26 cellular contexts compared by ENCODE assay signal in genomic region chr5:167081561-167081960, GRCh38.
"Had no signal": no experiment of that assay in that cellular context is flagged by ENCODE, and none has a peak within 500 bp of the region (broad histone marks: within the 10 kb centered on the region; RNA-seq: fewer than 3 reads in every experiment).

No MANE protein-coding gene starts in this region.

- H3K36me3 Mint-ChIP-seq: naive B cell; natural killer cell treated with Interleukin-12 subunit alpha and Interleukin-12 subunit beta and Interleukin-15 and Interleukin-18, amount 100 ng/mL, for 72 hours; stimulated activated naive B cell treated with anti-CD40 and anti-IgM and Interleukin-4, amounts not matched to agents 10 μg/mL and 1 μg/mL and 100 μg/mL, for 72 hours had no signal

- H3K27ac Mint-ChIP-seq: naive B cell; natural killer cell treated with Interleukin-12 subunit alpha and Interleukin-12 subunit beta and Interleukin-15 and Interleukin-18, amount 100 ng/mL, for 72 hours; stimulated activated naive B cell treated with anti-CD40 and anti-IgM and Interleukin-4, amounts not matched to agents 10 μg/mL and 1 μg/mL and 100 μg/mL, for 72 hours; stimulated activated naive CD8-positive, alpha-beta T cell treated with anti-CD3 and anti-CD28 coated beads, Interleukin-15, Interleukin-2, amounts not matched to agents 100 ng/mL and 50 ng/mL, for 24 hours had no signal

- H3K9me3 Mint-ChIP-seq: natural killer cell treated with Interleukin-12 subunit alpha and Interleukin-12 subunit beta and Interleukin-15 and Interleukin-18, amount 100 ng/mL, for 72 hours; stimulated activated naive B cell treated with anti-CD40 and anti-IgM and Interleukin-4, amounts not matched to agents 10 μg/mL and 1 μg/mL and 100 μg/mL, for 72 hours; stimulated activated naive CD8-positive, alpha-beta T cell treated with anti-CD3 and anti-CD28 coated beads, Interleukin-15, Interleukin-2, amounts not matched to agents 100 ng/mL and 50 ng/mL, for 24 hours had no signal

- H3K27ac ChIP-seq: dorsolateral prefrontal cortex, epithelial cell of prostate, gastrocnemius medialis, heart left ventricle, left lung, ovary, psoas muscle, skin epidermis, thoracic aorta, tibial nerve, upper lobe of left lung had no signal

- H3K4me1 Mint-ChIP-seq: naive B cell; stimulated activated naive B cell treated with anti-CD40 and anti-IgM and Interleukin-4, amounts not matched to agents 10 μg/mL and 1 μg/mL and 100 μg/mL, for 72 hours had no signal

- H3K4me3 ChIP-seq: dorsolateral prefrontal cortex, gastrocnemius medialis, heart left ventricle, left lung, ovary, psoas muscle, skin epidermis, thoracic aorta, tibial nerve, upper lobe of left lung had no signal

- H3K4me1 ChIP-seq: gastrocnemius medialis, heart left ventricle, left lung, psoas muscle, tibial nerve, upper lobe of left lung had no signal

- DNase-seq: dorsolateral prefrontal cortex; effector CD4-positive, alpha-beta T cell; foreskin fibroblast; gastrocnemius medialis; heart left ventricle; hippocampal formation; left cardiac atrium; left lung; mesendoderm; naive B cell; occipital lobe; ovary; posterior cingulate gyrus; psoas muscle; right cardiac atrium; stimulated activated CD4-positive, alpha-beta T cell treated with anti-CD3 and anti-CD28 coated beads, Interleukin-15, amount 100 ng/mL, for 24 hours; stimulated activated CD4-positive, alpha-beta T cell treated with anti-CD3 and anti-CD28 coated beads, Interleukin-2, amount 100 ng/mL, for 48 hours; stimulated activated naive B cell treated with anti-CD40 and anti-IgM and Interleukin-4, amounts not matched to agents 10 μg/mL and 1 μg/mL and 100 μg/mL, for 72 hours; upper lobe of left lung had no signal

- H3K36me3 ChIP-seq: gastrocnemius medialis, heart left ventricle, left lung, ovary, thoracic aorta, tibial nerve, upper lobe of left lung had no signal

- H3K27me3 ChIP-seq: dorsolateral prefrontal cortex, gastrocnemius medialis, heart left ventricle, left lung, ovary, tibial nerve, upper lobe of left lung had no signal

- H3K4me3 Mint-ChIP-seq: naive B cell; natural killer cell treated with Interleukin-12 subunit alpha and Interleukin-12 subunit beta and Interleukin-15 and Interleukin-18, amount 100 ng/mL, for 72 hours; stimulated activated naive B cell treated with anti-CD40 and anti-IgM and Interleukin-4, amounts not matched to agents 10 μg/mL and 1 μg/mL and 100 μg/mL, for 72 hours; stimulated activated naive CD8-positive, alpha-beta T cell treated with anti-CD3 and anti-CD28 coated beads, Interleukin-15, Interleukin-2, amounts not matched to agents 100 ng/mL and 50 ng/mL, for 24 hours had no signal

- ATAC-seq: esophagus mucosa; gastrocnemius medialis; heart left ventricle; left cardiac atrium; left lung; natural killer cell treated with Interleukin-12 subunit alpha and Interleukin-12 subunit beta and Interleukin-15 and Interleukin-18, amount 100 ng/mL, for 72 hours; psoas muscle; right cardiac atrium; stimulated activated naive B cell treated with anti-CD40 and anti-IgM and Interleukin-4, amounts not matched to agents 10 μg/mL and 1 μg/mL and 100 μg/mL, for 72 hours had no signal

- H3K9me3 ChIP-seq: gastrocnemius medialis, heart left ventricle, left lung, ovary, psoas muscle, thoracic aorta, tibial nerve, upper lobe of left lung had no signal

- H3K27me3 Mint-ChIP-seq: naive B cell; natural killer cell treated with Interleukin-12 subunit alpha and Interleukin-12 subunit beta and Interleukin-15 and Interleukin-18, amount 100 ng/mL, for 72 hours; stimulated activated naive B cell treated with anti-CD40 and anti-IgM and Interleukin-4, amounts not matched to agents 10 μg/mL and 1 μg/mL and 100 μg/mL, for 72 hours; stimulated activated naive CD8-positive, alpha-beta T cell treated with anti-CD3 and anti-CD28 coated beads, Interleukin-15, Interleukin-2, amounts not matched to agents 100 ng/mL and 50 ng/mL, for 24 hours had no signal
